ENCODE assay signal across 9 cellular contexts in genomic region chr2:169363570-169364150, GRCh38. TPM values are rescaled to one million over a fixed set of nuclear protein-coding genes. Genes with fewer than 3 reads are reported as not detected.
DNase-seq lines count a peak whose midpoint lies in the region; ATAC-seq and TF ChIP-seq lines count a peak whose summit lies in the region.
"Had no signal": no experiment of that assay in that cellular context is flagged by ENCODE, and none has a peak within 500 bp of the region (broad histone marks: within the 10 kb centered on the region; RNA-seq: fewer than 3 reads in every experiment).

No MANE protein-coding gene starts in this region.

- CTCF ChIA-PET in CD8-positive, alpha-beta memory T cell (lab: Charles Lee): interaction anchor here (0.8 kb wide), 1 partner anchor 263 kb away, joined by 3 read pairs; no protein-coding TSS in a partner anchor

- H3K9me3 ChIP-seq in CD8-positive, alpha-beta memory T cell (ENCODE audit: low read length): no peaks in the 10 kb centered on the region
- no peaks in the 10 kb centered on the region for H3K9me3 ChIP-seq in gastrocnemius medialis

- peaks cover 28 to 40% of the 10 kb centered on the region in 2 donors for H3K27me3 Mint-ChIP-seq in CD8-positive, alpha-beta memory T cell
- H3K27me3 Mint-ChIP-seq in activated naive CD8-positive, alpha-beta T cell treated with anti-CD3 and anti-CD28 coated beads for 36 hours: peaks cover 57% of the 10 kb centered on the region

- intact Hi-C loops in gastrocnemius medialis (cut with DNase I; ENCODE audit: low total_unique reads): no loop called here

- peak overlapping the region; percentile 71 for H3K4me3 ChIP-seq in CD8-positive, alpha-beta memory T cell (ENCODE audit: low read length)
- H3K4me3 ChIP-seq in iPS-11a (ENCODE audit: low read depth, low read length) (peak overlapping the region; percentile 24), gastrocnemius medialis (peak overlapping the region; percentile 46 to 67 (median 53))

- TF ChIP-seq POLR2A in gastrocnemius medialis (IDR thresholded peaks at IDR 0.05): no peak

- peaks cover 0 to 2% (median 0%) of the 10 kb centered on the region in 3 donors for H3K36me3 Mint-ChIP-seq in CD8-positive, alpha-beta memory T cell
- H3K36me3 Mint-ChIP-seq in activated naive CD8-positive, alpha-beta T cell treated with anti-CD3 and anti-CD28 coated beads for 36 hours: peaks cover 1% of the 10 kb centered on the region

- peak; percentile 14 to 62 (median 21) for DNase-seq in CD8-positive, alpha-beta memory T cell
- DNase-seq in NOMO-1 treated with DMSO at 0.1 percent for 48 hours (lab: John Stamatoyannopoulos, UW; ENCODE audit: unreplicated experiment) (peak; percentile 16), gastrocnemius medialis (no peak)
- peak; percentile 54 for DNase-seq in activated naive CD8-positive, alpha-beta T cell treated with anti-CD3 and anti-CD28 coated beads for 36 hours

- POLR2A ChIA-PET in CD8-positive, alpha-beta memory T cell (lab: Charles Lee): interaction anchor here (0.6 kb wide), 1 partner anchor 116 kb away, joined by 3 read pairs; the partner anchor contains the start of gene BBS5

- no peaks in the 10 kb centered on the region for H3K36me3 ChIP-seq in CD8-positive, alpha-beta memory T cell (ENCODE audit: insufficient read depth, low read length)
- no peaks in the 10 kb centered on the region for H3K36me3 ChIP-seq in gastrocnemius medialis

- H3K27ac Mint-ChIP-seq in CD8-positive, alpha-beta memory T cell: peak overlapping the region in 7 of 8 donors; percentile 3 to 86 (median 40)
- H3K27ac Mint-ChIP-seq in activated naive CD8-positive, alpha-beta T cell treated with anti-CD3 and anti-CD28 coated beads for 36 hours: peak overlapping the region; percentile 84

- in situ Hi-C loops in gastrocnemius medialis (cut with MboI; ENCODE audit: low sequenced_read_pairs in 4 of 4): no loop called here

- TF ChIP-seq CTCF in gastrocnemius medialis (IDR thresholded peaks at IDR 0.05 in 4 of 5, conservative IDR thresholded peaks at IDR 0.05 in 1 of 5): no peak

- H3K4me3 Mint-ChIP-seq in CD8-positive, alpha-beta memory T cell: peak overlapping the region; percentile 86 to 98 (median 93)
- H3K4me3 Mint-ChIP-seq in activated naive CD8-positive, alpha-beta T cell treated with anti-CD3 and anti-CD28 coated beads for 36 hours: peak overlapping the region; percentile 90

- H3K4me1 Mint-ChIP-seq in CD8-positive, alpha-beta memory T cell: peaks cover 29 to 38% (median 38%) of the 10 kb centered on the region in 3 donors
- peaks cover 35% of the 10 kb centered on the region for H3K4me1 Mint-ChIP-seq in activated naive CD8-positive, alpha-beta T cell treated with anti-CD3 and anti-CD28 coated beads for 36 hours

- peaks cover 20% of the 10 kb centered on the region for H3K4me1 ChIP-seq in CD8-positive, alpha-beta memory T cell (ENCODE audit: insufficient read depth, low read length)
- peaks cover 17 to 41% of the 10 kb centered on the region in 2 donors for H3K4me1 ChIP-seq in gastrocnemius medialis

- peak; percentile 49 for ATAC-seq in GM21529 (IDR thresholded peaks at IDR 0.05; ENCODE audit: unreplicated experiment)
- no peak for ATAC-seq in gastrocnemius medialis
- no peak for ATAC-seq in HG02870 (IDR thresholded peaks at IDR 0.05; ENCODE audit: unreplicated experiment)
- ATAC-seq in GM21423 (IDR thresholded peaks at IDR 0.05; ENCODE audit: unreplicated experiment): no peak

- H3K27me3 ChIP-seq in CD8-positive, alpha-beta memory T cell (ENCODE audit: insufficient read depth, low read length, poor library complexity, severe bottlenecking): peaks cover 31% of the 10 kb centered on the region
- peaks cover 29 to 49% (median 42%) of the 10 kb centered on the region in 3 donors for H3K27me3 ChIP-seq in gastrocnemius medialis

- H3K9me3 Mint-ChIP-seq in CD8-positive, alpha-beta memory T cell: no peaks in the 10 kb centered on the region
- no peaks in the 10 kb centered on the region for H3K9me3 Mint-ChIP-seq in activated naive CD8-positive, alpha-beta T cell treated with anti-CD3 and anti-CD28 coated beads for 36 hours

- H3K27ac ChIP-seq in CD8-positive, alpha-beta memory T cell (ENCODE audit: low read depth, low read length): no peak overlapping the region
- H3K27ac ChIP-seq in gastrocnemius medialis: no peak overlapping the region

RNA-seq across cellular contexts. Expression of gene LRP2, which starts 1.3 kb away (rescaled TPM):
- under 1 TPM; 0.04 to 0.07 TPM for total RNA-seq in CD8-positive, alpha-beta memory T cell
- polyA plus RNA-seq in CD8-positive, alpha-beta memory T cell: not detected
- total RNA-seq in activated naive CD8-positive, alpha-beta T cell treated with anti-CD3 and anti-CD28 coated beads for 36 hours: 1 to 10 TPM; 1.4 to 1.6 TPM
- not detected for total RNA-seq in gastrocnemius medialis
- total RNA-seq: LHCN-M2 had no signal

Comparison
In these comparisons a context has a peak if more than half of its experiments do, and no peak if none do; other contexts are left out.
1. DNase-seq: peak in CD8-positive, alpha-beta memory T cell (5 of 5), NOMO-1 treated with DMSO at 0.1 percent for 48 hours (single experiment) and activated naive CD8-positive, alpha-beta T cell treated with anti-CD3 and anti-CD28 coated beads for 36 hours (single experiment); none in gastrocnemius medialis (0 of 2).
2. Peak in every context shown above with its lines, with median percentiles within 50 percentile points of each other: H3K4me3 ChIP-seq.